Comparison of ENCODE assay signal across 1 cellular context in the genomic region with DNA sequence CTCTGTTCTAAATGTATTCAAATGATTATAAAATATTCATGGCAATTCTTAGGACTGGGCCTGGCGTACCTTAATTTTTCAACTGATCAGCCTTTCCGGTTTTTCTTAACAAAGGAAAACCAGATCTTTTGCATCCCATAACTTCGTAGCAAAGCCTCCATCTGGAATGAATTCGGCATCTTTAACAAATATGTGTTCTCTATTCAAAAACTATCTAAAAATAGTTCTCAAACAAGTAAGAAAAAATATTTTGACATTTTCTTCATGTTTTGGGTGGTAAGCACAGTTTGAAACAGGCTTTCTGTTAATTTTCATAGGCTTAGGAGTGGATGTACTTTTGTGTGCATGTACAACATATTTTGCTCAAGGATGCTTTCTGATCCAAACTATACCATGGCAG.
TF ChIP-seq lines count a peak whose summit lies in the region.

No MANE protein-coding gene starts in this region.

TF ChIP-seq in IMR-90, 13 proteins besides CTCF, POLR2A, EP300 and RAD21 (continued from another document):
- TF ChIP-seq, protein P1, sequence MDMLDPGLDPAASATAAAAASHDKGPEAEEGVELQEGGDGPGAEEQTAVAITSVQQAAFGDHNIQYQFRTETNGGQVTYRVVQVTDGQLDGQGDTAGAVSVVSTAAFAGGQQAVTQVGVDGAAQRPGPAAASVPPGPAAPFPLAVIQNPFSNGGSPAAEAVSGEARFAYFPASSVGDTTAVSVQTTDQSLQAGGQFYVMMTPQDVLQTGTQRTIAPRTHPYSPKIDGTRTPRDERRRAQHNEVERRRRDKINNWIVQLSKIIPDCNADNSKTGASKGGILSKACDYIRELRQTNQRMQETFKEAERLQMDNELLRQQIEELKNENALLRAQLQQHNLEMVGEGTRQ (IDR thresholded peaks at IDR 0.05; ENCODE audit: low read depth, low read length), result no peak
- TF ChIP-seq MAFK (IDR thresholded peaks at IDR 0.05; ENCODE audit: low read depth, low read length) (no peak), CEBPB (IDR thresholded peaks at IDR 0.05; ENCODE audit: low read depth, low read length) (no peak), MXI1 (IDR thresholded peaks at IDR 0.05; ENCODE audit: borderline replicate concordance, low read depth, low read length) (no peak), NFE2L2 (IDR thresholded peaks at IDR 0.05; ENCODE audit: low read depth, low read length) (no peak), BHLHE40 (IDR thresholded peaks at IDR 0.05; ENCODE audit: low read depth, low read length) (no peak), MAZ (IDR thresholded peaks at IDR 0.05; ENCODE audit: borderline replicate concordance, low read depth, low read length) (no peak)
- TF ChIP-seq, protein P2, sequence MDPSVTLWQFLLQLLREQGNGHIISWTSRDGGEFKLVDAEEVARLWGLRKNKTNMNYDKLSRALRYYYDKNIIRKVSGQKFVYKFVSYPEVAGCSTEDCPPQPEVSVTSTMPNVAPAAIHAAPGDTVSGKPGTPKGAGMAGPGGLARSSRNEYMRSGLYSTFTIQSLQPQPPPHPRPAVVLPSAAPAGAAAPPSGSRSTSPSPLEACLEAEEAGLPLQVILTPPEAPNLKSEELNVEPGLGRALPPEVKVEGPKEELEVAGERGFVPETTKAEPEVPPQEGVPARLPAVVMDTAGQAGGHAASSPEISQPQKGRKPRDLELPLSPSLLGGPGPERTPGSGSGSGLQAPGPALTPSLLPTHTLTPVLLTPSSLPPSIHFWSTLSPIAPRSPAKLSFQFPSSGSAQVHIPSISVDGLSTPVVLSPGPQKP (IDR thresholded peaks at IDR 0.05; ENCODE audit: borderline replicate concordance, low read depth, low read length), result no peak
